In genomic region chr11:107564877-107565218, GRCh38 we compare ENCODE assay signal across 8 cellular contexts. TPM values are rescaled to one million over a fixed set of nuclear protein-coding genes. Genes with fewer than 3 reads are reported as not detected.
A peak's percentile ranks its signal among the peaks of the same experiment; 100 is the strongest.
DNase-seq lines count a peak whose midpoint lies in the region; ATAC-seq, FAIRE-seq and TF ChIP-seq lines count a peak whose summit lies in the region.

No MANE protein-coding gene starts in this region.

- ATAC-seq in Right ventricle myocardium inferior (no peak), mucosa of descending colon (peak; percentile 40)

- H3K4me1 ChIP-seq in cardiac muscle cell (ENCODE audit: low read depth) (peaks cover 10% of the 10 kb centered on the region), mucosa of descending colon (ENCODE audit: low read depth) (no peaks in the 10 kb centered on the region)

- peak; percentile 31 for FAIRE-seq in HTR-8/SVneo (lab: Jason Lieb, UNC)

- H3K36me3 ChIP-seq in cardiac muscle cell (no peaks in the 10 kb centered on the region), mucosa of descending colon (ENCODE audit: low read depth) (no peaks in the 10 kb centered on the region)

- no peak for TF ChIP-seq CTCF in cardiac muscle cell (IDR thresholded peaks at IDR 0.05; ENCODE audit: low read depth, low read length)
- TF ChIP-seq CTCF in cardiac fibroblast (IDR thresholded peaks at IDR 0.05; ENCODE audit: low read depth, low read length), result no peak
- TF ChIP-seq CTCF in mucosa of descending colon (IDR thresholded peaks at IDR 0.05), result no peak

- intact Hi-C loops in Right ventricle myocardium inferior (cut with DNase I), result loop anchor here (5.0 kb wide), 1 partner anchor 122 kb away; no protein-coding TSS in a partner anchor
- intact Hi-C loops in mucosa of descending colon (cut with DNase I, micrococcal nuclease), result no loop called here

- H3K4me3 ChIP-seq in cardiac muscle cell, result peak overlapping the region; percentile 78
- H3K4me3 ChIP-seq in cardiac fibroblast (replicated peaks in 1 of 2; ENCODE audit: low read depth in 2 of 2, low read length in 2 of 2), result peak overlapping the region; percentile 80 to 85
- H3K4me3 ChIP-seq in mucosa of descending colon, result peak overlapping the region; percentile 53

- H3K9me3 ChIP-seq in cardiac muscle cell (ENCODE audit: low read depth), result no peaks in the 10 kb centered on the region
- no peaks in the 10 kb centered on the region for H3K9me3 ChIP-seq in mucosa of descending colon

- no peaks in the 10 kb centered on the region for H3K27me3 ChIP-seq in cardiac muscle cell

- H3K27ac ChIP-seq in cardiac muscle cell, result peak overlapping the region; percentile 1

- DNase-seq in cardiac muscle cell (ENCODE audit: low read depth in 1 of 2, low spot score in 1 of 2), result no peak
- DNase-seq in Right ventricle myocardium inferior (ENCODE audit: missing footprints), result no peak
- no peak for DNase-seq in HTR-8/SVneo (ENCODE audit: insufficient read length, low spot score)
- no peak for DNase-seq in cardiac fibroblast (ENCODE audit: low read depth in 2 of 2)
- peak in 1 of 3 donors; percentile 65 for DNase-seq in mucosa of descending colon
- no peak for DNase-seq in midbrain (lab: John Stamatoyannopoulos, UW)
- DNase-seq in stimulated activated CD4-positive, alpha-beta T cell treated with anti-CD3 and anti-CD28 coated beads, Interleukin-15, amount 100 ng/mL, for 24 hours, result no peak
- no peak for DNase-seq in CD1c-positive myeloid dendritic cell (ENCODE audit: extremely low spot score)

RNA-seq across cellular contexts. Expression of gene ALKBH8, which starts 0.7 kb away (rescaled TPM):
- total RNA-seq in cardiac muscle cell (5.8 and 6.1 TPM in 2 replicates), Right ventricle myocardium inferior (5.5 TPM), mucosa of descending colon (1 to 10 TPM; 5.3 to 6.1 (median 6.0) TPM)
- polyA plus RNA-seq in cardiac muscle cell, result 3.5 and 6.5 TPM in 2 replicates

RNA-seq across cellular contexts. Expression of gene ELMOD1, which starts 26.1 kb away (rescaled TPM):
- total RNA-seq in cardiac muscle cell, result 0.09 and 1.2 TPM in 2 replicates
- 0.64 and 1.1 TPM in 2 replicates for polyA plus RNA-seq in cardiac muscle cell
- 0.41 TPM for total RNA-seq in Right ventricle myocardium inferior
- under 1 TPM in 2 of 3 donors, not detected in 1; 0.31 to 0.57 TPM for total RNA-seq in mucosa of descending colon
